In the genomic region with DNA sequence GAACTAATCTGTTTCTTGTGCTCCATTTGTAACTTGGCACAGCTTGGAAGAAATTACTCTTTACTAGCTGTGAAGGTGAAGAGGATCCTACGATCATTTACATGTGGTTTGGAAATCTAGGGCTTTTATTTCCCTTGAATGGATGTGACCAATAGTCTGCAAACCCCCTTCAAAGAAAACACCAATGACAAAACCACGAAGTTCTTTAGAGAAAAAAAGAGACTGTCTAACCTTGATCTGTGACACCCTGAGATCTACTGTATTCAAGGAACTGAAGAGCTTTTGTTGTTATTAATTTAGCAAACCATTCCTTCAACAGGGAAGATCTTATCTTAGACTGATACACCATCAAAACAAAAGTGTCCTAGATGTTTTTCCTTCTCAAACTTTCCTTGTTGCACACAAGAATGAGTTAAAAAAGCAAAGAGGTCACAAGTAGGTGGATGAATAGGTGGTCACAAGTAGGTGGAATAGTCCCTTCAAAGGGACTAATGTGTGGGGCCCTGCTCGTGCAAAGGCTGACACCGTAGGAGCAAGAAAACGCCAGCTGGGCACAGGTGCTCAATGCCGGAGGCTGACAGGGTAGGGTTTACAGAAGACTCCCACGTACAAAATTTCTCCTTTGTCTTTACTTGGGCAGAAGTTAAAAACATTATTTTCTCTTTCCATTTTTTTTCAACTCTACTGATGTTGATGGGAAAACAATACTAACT, we compare ENCODE assay signal across 1 cellular context.
TF ChIP-seq lines count a peak whose summit lies in the region.

No MANE protein-coding gene starts in this region.

TF ChIP-seq in endothelial cell of umbilical vein, 7 proteins besides CTCF, POLR2A, EP300 and RAD21 (continued from another document):
- TF ChIP-seq EZH2 (IDR thresholded peaks at IDR 0.05; ENCODE audit: borderline replicate concordance, low read depth, low read length, severe bottlenecking) = no peak
TF ChIP-seq in endothelial cell of umbilical vein: peak in this region for 1.
